Comparison of ENCODE assay signal across 1 cellular context in genomic region chrX:149818652-149819051, GRCh38.
TF ChIP-seq lines count a peak whose summit lies in the region.

No MANE protein-coding gene starts in this region.

TF ChIP-seq in GM23338, 12 proteins besides CTCF, POLR2A, EP300 and RAD21 (continued from another document):
- TF ChIP-seq, protein P1, sequence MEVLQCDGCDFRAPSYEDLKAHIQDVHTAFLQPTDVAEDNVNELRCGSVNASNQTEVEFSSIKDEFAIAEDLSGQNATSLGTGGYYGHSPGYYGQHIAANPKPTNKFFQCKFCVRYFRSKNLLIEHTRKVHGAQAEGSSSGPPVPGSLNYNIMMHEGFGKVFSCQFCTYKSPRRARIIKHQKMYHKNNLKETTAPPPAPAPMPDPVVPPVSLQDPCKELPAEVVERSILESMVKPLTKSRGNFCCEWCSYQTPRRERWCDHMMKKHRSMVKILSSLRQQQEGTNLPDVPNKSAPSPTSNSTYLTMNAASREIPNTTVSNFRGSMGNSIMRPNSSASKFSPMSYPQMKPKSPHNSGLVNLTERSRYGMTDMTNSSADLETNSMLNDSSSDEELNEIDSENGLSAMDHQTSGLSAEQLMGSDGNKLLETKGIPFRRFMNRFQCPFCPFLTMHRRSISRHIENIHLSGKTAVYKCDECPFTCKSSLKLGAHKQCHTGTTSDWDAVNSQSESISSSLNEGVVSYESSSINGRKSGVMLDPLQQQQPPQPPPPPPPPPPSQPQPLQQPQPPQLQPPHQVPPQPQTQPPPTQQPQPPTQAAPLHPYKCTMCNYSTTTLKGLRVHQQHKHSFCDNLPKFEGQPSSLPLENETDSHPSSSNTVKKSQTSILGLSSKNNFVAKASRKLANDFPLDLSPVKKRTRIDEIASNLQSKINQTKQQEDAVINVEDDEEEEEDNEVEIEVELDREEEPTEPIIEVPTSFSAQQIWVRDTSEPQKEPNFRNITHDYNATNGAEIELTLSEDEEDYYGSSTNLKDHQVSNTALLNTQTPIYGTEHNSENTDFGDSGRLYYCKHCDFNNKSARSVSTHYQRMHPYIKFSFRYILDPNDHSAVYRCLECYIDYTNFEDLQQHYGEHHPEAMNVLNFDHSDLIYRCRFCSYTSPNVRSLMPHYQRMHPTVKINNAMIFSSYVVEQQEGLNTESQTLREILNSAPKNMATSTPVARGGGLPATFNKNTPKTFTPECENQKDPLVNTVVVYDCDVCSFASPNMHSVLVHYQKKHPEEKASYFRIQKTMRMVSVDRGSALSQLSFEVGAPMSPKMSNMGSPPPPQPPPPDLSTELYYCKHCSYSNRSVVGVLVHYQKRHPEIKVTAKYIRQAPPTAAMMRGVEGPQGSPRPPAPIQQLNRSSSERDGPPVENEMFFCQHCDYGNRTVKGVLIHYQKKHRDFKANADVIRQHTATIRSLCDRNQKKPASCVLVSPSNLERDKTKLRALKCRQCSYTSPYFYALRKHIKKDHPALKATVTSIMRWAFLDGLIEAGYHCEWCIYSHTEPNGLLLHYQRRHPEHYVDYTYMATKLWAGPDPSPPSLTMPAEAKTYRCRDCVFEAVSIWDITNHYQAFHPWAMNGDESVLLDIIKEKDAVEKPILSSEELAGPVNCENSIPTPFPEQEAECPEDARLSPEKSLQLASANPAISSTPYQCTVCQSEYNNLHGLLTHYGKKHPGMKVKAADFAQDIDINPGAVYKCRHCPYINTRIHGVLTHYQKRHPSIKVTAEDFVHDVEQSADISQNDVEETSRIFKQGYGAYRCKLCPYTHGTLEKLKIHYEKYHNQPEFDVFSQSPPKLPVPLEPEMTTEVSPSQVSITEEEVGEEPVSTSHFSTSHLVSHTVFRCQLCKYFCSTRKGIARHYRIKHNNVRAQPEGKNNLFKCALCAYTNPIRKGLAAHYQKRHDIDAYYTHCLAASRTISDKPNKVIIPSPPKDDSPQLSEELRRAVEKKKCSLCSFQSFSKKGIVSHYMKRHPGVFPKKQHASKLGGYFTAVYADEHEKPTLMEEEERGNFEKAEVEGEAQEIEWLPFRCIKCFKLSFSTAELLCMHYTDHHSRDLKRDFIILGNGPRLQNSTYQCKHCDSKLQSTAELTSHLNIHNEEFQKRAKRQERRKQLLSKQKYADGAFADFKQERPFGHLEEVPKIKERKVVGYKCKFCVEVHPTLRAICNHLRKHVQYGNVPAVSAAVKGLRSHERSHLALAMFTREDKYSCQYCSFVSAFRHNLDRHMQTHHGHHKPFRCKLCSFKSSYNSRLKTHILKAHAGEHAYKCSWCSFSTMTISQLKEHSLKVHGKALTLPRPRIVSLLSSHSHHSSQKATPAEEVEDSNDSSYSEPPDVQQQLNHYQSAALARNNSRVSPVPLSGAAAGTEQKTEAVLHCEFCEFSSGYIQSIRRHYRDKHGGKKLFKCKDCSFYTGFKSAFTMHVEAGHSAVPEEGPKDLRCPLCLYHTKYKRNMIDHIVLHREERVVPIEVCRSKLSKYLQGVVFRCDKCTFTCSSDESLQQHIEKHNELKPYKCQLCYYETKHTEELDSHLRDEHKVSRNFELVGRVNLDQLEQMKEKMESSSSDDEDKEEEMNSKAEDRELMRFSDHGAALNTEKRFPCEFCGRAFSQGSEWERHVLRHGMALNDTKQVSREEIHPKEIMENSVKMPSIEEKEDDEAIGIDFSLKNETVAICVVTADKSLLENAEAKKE (CRISPR knock-in tag; IDR thresholded peaks at IDR 0.05) = no peak
- TF ChIP-seq ETS1 (IDR thresholded peaks at IDR 0.05) = no peak
- no peak for TF ChIP-seq EZH2 (IDR thresholded peaks at IDR 0.05; ENCODE audit: low read depth, unreplicated experiment)
- no peak for TF ChIP-seq EZH2phosphoT487 (IDR thresholded peaks at IDR 0.05; ENCODE audit: unreplicated experiment)
- TF ChIP-seq ZNF331 (CRISPR knock-in tag; IDR thresholded peaks at IDR 0.05; ENCODE audit: low read depth) = no peak
